Comparison of ENCODE assay signal across 10 cellular contexts in the genomic region with DNA sequence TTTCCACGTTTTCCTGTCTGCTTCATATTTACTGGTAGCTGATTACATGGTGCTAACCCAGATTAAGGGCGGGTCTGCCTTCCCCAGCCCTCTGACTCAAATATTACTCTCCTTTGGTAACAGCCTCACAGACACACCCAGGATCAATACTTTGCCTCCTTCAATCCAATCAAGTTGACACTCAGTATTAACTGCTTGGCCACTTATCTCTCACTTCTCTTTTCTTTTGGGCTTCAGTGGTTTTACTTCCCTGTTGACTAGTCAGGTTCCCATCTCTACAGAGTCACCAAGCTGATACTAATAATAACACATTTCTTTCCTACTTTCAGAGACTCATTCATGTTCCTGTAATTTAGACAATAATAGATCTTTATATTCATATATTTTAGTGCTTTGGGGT.
DNase-seq lines count a peak whose midpoint lies in the region; ATAC-seq lines count a peak whose summit lies in the region.
"Had no signal": no experiment of that assay in that cellular context is flagged by ENCODE, and none has a peak within 500 bp of the region (broad histone marks: within the 10 kb centered on the region; RNA-seq: fewer than 3 reads in every experiment).

No MANE protein-coding gene starts in this region.

- no peaks in the 10 kb centered on the region for H3K4me1 Mint-ChIP-seq in activated T-cell treated with anti-CD3 and anti-CD28 coated beads, Interleukin-2, amount 50 U/mL, for 4 hours (ENCODE audit: low read depth)

- no peaks in the 10 kb centered on the region for H3K27me3 Mint-ChIP-seq in activated T-cell treated with anti-CD3 and anti-CD28 coated beads, Interleukin-2, amount 50 U/mL, for 4 hours (ENCODE audit: low read depth)

- H3K36me3 Mint-ChIP-seq in activated T-cell treated with anti-CD3 and anti-CD28 coated beads, Interleukin-2, amount 50 U/mL, for 4 hours (ENCODE audit: insufficient read depth): no peaks in the 10 kb centered on the region

- H3K4me3 Mint-ChIP-seq in activated T-cell treated with anti-CD3 and anti-CD28 coated beads, Interleukin-2, amount 50 U/mL, for 4 hours: no peak overlapping the region

- H3K9me3 Mint-ChIP-seq in activated T-cell treated with anti-CD3 and anti-CD28 coated beads, Interleukin-2, amount 50 U/mL, for 4 hours: peaks cover 11% of the 10 kb centered on the region

- ATAC-seq in GM19372 (IDR thresholded peaks at IDR 0.05; ENCODE audit: low read depth, unreplicated experiment) (peak; percentile 84), HG02759 (IDR thresholded peaks at IDR 0.05; ENCODE audit: unreplicated experiment) (peak; percentile 92), HG03457 (IDR thresholded peaks at IDR 0.05; ENCODE audit: unreplicated experiment) (peak; percentile 94)
- ATAC-seq in activated T-cell treated with anti-CD3 and anti-CD28 coated beads, Interleukin-2, amount 50 U/mL, for 4 hours: no peak

- peak; percentile 15 for DNase-seq in putamen (ENCODE audit: low spot score)
- DNase-seq in NCI-H2081 (lab: John Stamatoyannopoulos, UW): no peak
- DNase-seq in NCI-H1694 (lab: John Stamatoyannopoulos, UW): no peak
- no peak for DNase-seq in activated T-cell treated with anti-CD3 and anti-CD28 coated beads, Interleukin-2, amount 50 U/mL, for 4 hours
- DNase-seq in hypothalamus (lab: John Stamatoyannopoulos, UW): no peak
- DNase-seq: DMS 273 treated with DMSO at 0.1 percent for 48 hours, NCI-H524 treated with DMSO at 0.1 percent for 48 hours had no signal

Comparison
In these comparisons a context has a peak if more than half of its experiments do, and no peak if none do; other contexts are left out.
1. ATAC-seq: peak in GM19372 (single experiment), HG02759 (single experiment) and HG03457 (single experiment); none in activated T-cell treated with anti-CD3 and anti-CD28 coated beads, Interleukin-2, amount 50 U/mL, for 4 hours (0 of 2).